10 cellular contexts compared by ENCODE assay signal in the genomic region with DNA sequence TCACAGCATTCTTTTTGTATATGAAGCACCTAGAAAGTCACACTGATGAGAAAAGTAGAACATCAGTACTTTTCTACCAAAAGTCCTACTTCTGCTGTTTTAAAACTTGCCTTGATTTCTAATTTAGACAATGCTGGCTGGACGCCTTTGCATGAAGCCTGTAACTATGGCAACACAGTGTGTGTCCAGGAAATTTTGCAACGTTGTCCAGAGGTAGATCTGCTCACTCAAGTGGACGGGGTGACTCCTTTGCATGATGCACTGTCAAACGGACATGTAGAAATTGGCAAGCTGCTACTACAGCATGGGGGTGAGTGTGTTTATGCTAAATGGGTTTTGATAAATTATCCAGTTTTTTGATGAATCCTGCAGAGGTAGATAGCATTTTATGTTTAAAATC.
DNase-seq lines count a peak whose midpoint lies in the region; ATAC-seq lines count a peak whose summit lies in the region.
"Had no signal": no experiment of that assay in that cellular context is flagged by ENCODE, and none has a peak within 500 bp of the region (broad histone marks: within the 10 kb centered on the region; RNA-seq: fewer than 3 reads in every experiment).

No MANE protein-coding gene starts in this region.

- DNase-seq in DMS79 treated with DMSO at 0.1 percent for 48 hours (lab: John Stamatoyannopoulos, UW) = peak; percentile 42
- peak; percentile 36 for DNase-seq in NCI-H146 treated with DMSO at 0.1 percent for 48 hours (lab: John Stamatoyannopoulos, UW; ENCODE audit: unreplicated experiment)
- DNase-seq in astrocyte of the hippocampus (ENCODE audit: low read depth, low spot score) = peak; percentile 77
- no peak for DNase-seq in left lobe of liver (ENCODE audit: low spot score)
- no peak for DNase-seq in RKO (ENCODE audit: low spot score)
- DNase-seq in GM19238 (ENCODE audit: insufficient read length, low spot score) = no peak
- DNase-seq: gastrocnemius medialis, nephron progenitor cell had no signal

- ATAC-seq in left lobe of liver (peak; percentile 80), GM21381 (IDR thresholded peaks at IDR 0.05; ENCODE audit: unreplicated experiment) (no peak), GM21786 (IDR thresholded peaks at IDR 0.05; ENCODE audit: unreplicated experiment) (no peak)
- ATAC-seq: gastrocnemius medialis had no signal

Comparison
In these comparisons a context has a peak if more than half of its experiments do, and no peak if none do; other contexts are left out.
1. DNase-seq: peak in DMS79 treated with DMSO at 0.1 percent for 48 hours (single experiment), NCI-H146 treated with DMSO at 0.1 percent for 48 hours (single experiment) and astrocyte of the hippocampus (single experiment); none in left lobe of liver (single experiment), RKO (single experiment) and GM19238 (single experiment).